In the genomic region with DNA sequence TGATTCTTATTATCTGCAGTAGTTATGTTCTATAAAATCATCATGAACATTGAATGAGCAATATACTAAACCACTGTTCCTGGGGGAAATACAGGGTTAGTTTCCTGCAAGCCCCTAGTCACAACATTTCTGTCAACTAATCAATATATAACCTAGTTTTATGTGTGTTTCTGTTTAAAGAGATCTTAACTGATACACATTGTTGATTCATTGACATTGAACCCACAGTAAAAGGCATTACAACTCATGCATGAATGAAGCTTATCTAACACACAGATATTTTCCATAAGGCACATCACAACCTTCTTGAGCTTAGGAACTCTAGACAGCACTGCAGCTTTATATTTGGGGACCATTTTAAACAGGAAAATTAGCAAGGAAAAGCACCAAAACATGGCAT, we compare ENCODE assay signal across 24 cellular contexts.
"Had no signal": no experiment of that assay in that cellular context is flagged by ENCODE, and none has a peak within 500 bp of the region (broad histone marks: within the 10 kb centered on the region; RNA-seq: fewer than 3 reads in every experiment).

No MANE protein-coding gene starts in this region.

- FAIRE-seq: astrocyte had no signal

- H3K27me3 ChIP-seq: dorsolateral prefrontal cortex, esophagus squamous epithelium, gastrocnemius medialis, pancreas, sigmoid colon, transverse colon, vagina had no signal

- H3K4me3 ChIP-seq: dorsolateral prefrontal cortex, esophagus squamous epithelium, gastrocnemius medialis, lower lobe of right lung, mucosa of descending colon, pancreas, sigmoid colon, smooth muscle cell, transverse colon, vagina had no signal

- H3K9me3 ChIP-seq: esophagus squamous epithelium, gastrocnemius medialis, lower lobe of right lung, mucosa of descending colon, pancreas, sigmoid colon, transverse colon, vagina had no signal

- H3K4me2 ChIP-seq: smooth muscle cell had no signal

- H3K27ac ChIP-seq: dorsolateral prefrontal cortex, esophagus squamous epithelium, gastrocnemius medialis, lower lobe of right lung, pancreas, sigmoid colon, transverse colon, vagina had no signal

- H3K4me1 ChIP-seq: lower lobe of right lung had no signal

- H3K36me3 ChIP-seq: esophagus squamous epithelium, lower lobe of right lung, pancreas, sigmoid colon, transverse colon, vagina had no signal

- DNase-seq: activated CD4-positive, alpha-beta T cell treated with anti-CD3 and anti-CD28 coated beads for 36 hours; activated CD4-positive, alpha-beta T cell treated with anti-CD3 and anti-CD28 coated beads, Interleukin-2, amount 50 U/mL, for 4 hours; activated CD8-positive, alpha-beta memory T cell treated with anti-CD3 and anti-CD28 coated beads for 24 hours; activated CD8-positive, alpha-beta memory T cell treated with anti-CD3 and anti-CD28 coated beads, Interleukin-2, amount 50 U/mL, for 48 hours; activated effector memory CD4-positive, alpha-beta T cell treated with anti-CD3 and anti-CD28 coated beads, Interleukin-2, amount 50 U/mL, for 16 hours; activated T-cell treated with anti-CD3 and anti-CD28 coated beads, Interleukin-2, amount 50 U/mL, for 72 hours; dorsolateral prefrontal cortex; esophagus squamous epithelium; gastrocnemius medialis; islet precursor cell; left colon; lower lobe of right lung; mesendoderm; mucosa of descending colon; nephron progenitor cell; pancreas; sigmoid colon; stimulated activated CD4-positive, alpha-beta T cell treated with anti-CD3 and anti-CD28 coated beads, Interleukin-15, amount 100 ng/mL, for 24 hours; transverse colon had no signal

- ATAC-seq: activated CD4-positive, alpha-beta T cell treated with anti-CD3 and anti-CD28 coated beads for 36 hours; activated naive CD4-positive, alpha-beta T cell treated with anti-CD3 and anti-CD28 coated beads, Interleukin-2, amount 50 U/mL, for 72 hours; activated T-cell treated with anti-CD3 and anti-CD28 coated beads, Interleukin-2, amount 50 U/mL, for 72 hours; gastrocnemius medialis; left colon; lower lobe of right lung; mucosa of descending colon; pancreas; stimulated activated memory B cell treated with anti-CD40 and anti-IgM and Interleukin-4, amounts not matched to agents 10 μg/mL and 1 μg/mL and 100 μg/mL, for 72 hours had no signal
